1 cellular context compared by ENCODE assay signal in genomic region chrX:132532955-132533354, GRCh38.
TF ChIP-seq lines count a peak whose summit lies in the region.

No MANE protein-coding gene starts in this region.

TF ChIP-seq in endothelial cell of umbilical vein, 7 proteins besides CTCF, POLR2A, EP300 and RAD21:
- TF ChIP-seq GATA2 (IDR thresholded peaks at IDR 0.05; ENCODE audit: insufficient read depth, insufficient read length, low read depth, low read length) (no peak), FOS (IDR thresholded peaks at IDR 0.05; ENCODE audit: borderline replicate concordance, insufficient read depth, low read length) (no peak), MAX (IDR thresholded peaks at IDR 0.05; ENCODE audit: insufficient read depth, insufficient read length) (no peak), JUN (IDR thresholded peaks at IDR 0.05; ENCODE audit: borderline replicate concordance, insufficient read depth, insufficient read length, low read depth) (no peak)
